ENCODE assay signal across 10 cellular contexts in the genomic region with DNA sequence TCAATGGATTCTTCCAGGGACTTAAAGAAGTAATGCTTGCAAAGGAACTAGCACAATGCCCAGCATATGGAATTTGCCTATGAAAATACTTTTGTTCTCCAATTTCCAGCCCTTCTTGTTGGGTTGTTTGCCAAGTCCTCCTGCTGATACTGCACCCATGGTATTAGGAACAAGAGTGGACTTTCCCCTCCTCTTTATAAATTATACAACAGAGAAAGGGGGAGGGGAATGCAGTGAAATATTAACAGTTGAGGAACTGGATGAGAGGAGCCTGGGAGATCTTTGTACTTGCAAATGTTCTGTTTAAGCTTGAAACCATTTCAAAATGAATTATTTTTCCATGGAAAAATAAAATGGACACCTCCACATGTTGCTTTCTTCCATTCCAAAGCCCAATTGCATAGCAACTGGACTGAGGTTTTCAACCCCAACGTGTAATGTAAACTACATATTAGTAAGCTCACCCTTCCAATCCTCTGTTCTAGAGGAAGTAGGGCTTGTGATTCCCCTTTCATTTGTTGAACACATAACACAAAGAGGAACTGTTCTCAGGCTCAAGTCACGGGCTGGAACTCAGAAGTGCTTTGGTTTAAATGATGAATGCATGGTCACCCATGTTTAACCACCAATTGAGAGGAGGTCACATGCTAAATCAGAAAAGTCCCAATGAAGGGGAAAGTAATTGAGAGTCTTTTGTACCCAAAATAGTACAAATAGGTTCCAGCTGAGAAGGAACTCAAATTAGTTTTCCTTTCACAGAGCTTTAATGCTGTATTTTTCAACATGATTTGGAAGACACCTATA.
DNase-seq lines count a peak whose midpoint lies in the region; ATAC-seq and TF ChIP-seq lines count a peak whose summit lies in the region.
"Had no signal": no experiment of that assay in that cellular context is flagged by ENCODE, and none has a peak within 500 bp of the region (broad histone marks: within the 10 kb centered on the region; RNA-seq: fewer than 3 reads in every experiment).

No MANE protein-coding gene starts in this region.

- no peaks in the 10 kb centered on the region for H3K4me1 Mint-ChIP-seq in activated T-cell treated with anti-CD3 and anti-CD28 coated beads, Interleukin-2, amount 50 U/mL, for 4 hours (ENCODE audit: low read depth)
- peaks cover 0 to 10% (median 0%) of the 10 kb centered on the region in 4 donors for H3K4me1 Mint-ChIP-seq in naive thymus-derived CD8-positive, alpha-beta T cell

- no peaks in the 10 kb centered on the region for H3K9me3 Mint-ChIP-seq in activated T-cell treated with anti-CD3 and anti-CD28 coated beads, Interleukin-2, amount 50 U/mL, for 4 hours
- peaks cover 0 to 16% (median 0%) of the 10 kb centered on the region in 9 donors for H3K9me3 Mint-ChIP-seq in naive thymus-derived CD8-positive, alpha-beta T cell

- peak; percentile 87 for ATAC-seq in GM18858 (IDR thresholded peaks at IDR 0.05; ENCODE audit: unreplicated experiment)
- ATAC-seq in HG02642 (IDR thresholded peaks at IDR 0.05; ENCODE audit: poor library complexity, unreplicated experiment): peak; percentile 89
- ATAC-seq in activated T-cell treated with anti-CD3 and anti-CD28 coated beads, Interleukin-2, amount 50 U/mL, for 4 hours: no peak
- ATAC-seq in naive thymus-derived CD8-positive, alpha-beta T cell: no peak
- ATAC-seq: foreskin keratinocyte had no signal

- H3K4me3 Mint-ChIP-seq in activated T-cell treated with anti-CD3 and anti-CD28 coated beads, Interleukin-2, amount 50 U/mL, for 4 hours: no peak overlapping the region
- no peak overlapping the region for H3K4me3 Mint-ChIP-seq in naive thymus-derived CD8-positive, alpha-beta T cell

- no peak for TF ChIP-seq POLR2A in NB4 (IDR thresholded peaks at IDR 0.05; ENCODE audit: extremely low read depth, insufficient read length)

- POLR2A ChIA-PET in naive thymus-derived CD8-positive, alpha-beta T cell (lab: Charles Lee): no interaction called here

- H3K36me3 Mint-ChIP-seq in activated T-cell treated with anti-CD3 and anti-CD28 coated beads, Interleukin-2, amount 50 U/mL, for 4 hours (ENCODE audit: insufficient read depth): no peaks in the 10 kb centered on the region
- no peaks in the 10 kb centered on the region for H3K36me3 Mint-ChIP-seq in naive thymus-derived CD8-positive, alpha-beta T cell

- H3K4me3 ChIP-seq in NB4 (ENCODE audit: low read depth, low read length): no peak overlapping the region

- DNase-seq in NB4 (ENCODE audit: low read depth) (peak; percentile 9), midbrain (lab: John Stamatoyannopoulos, UW) (peak; percentile 67), NCI-H2029 (lab: John Stamatoyannopoulos, UW) (no peak), islet precursor cell (no peak)
- DNase-seq in activated T-cell treated with anti-CD3 and anti-CD28 coated beads, Interleukin-2, amount 50 U/mL, for 4 hours: no peak
- no peak for DNase-seq in naive thymus-derived CD8-positive, alpha-beta T cell
- DNase-seq: foreskin keratinocyte; stimulated activated CD4-positive, alpha-beta T cell treated with anti-CD3 and anti-CD28 coated beads, Interleukin-4, amount 100 ng/mL, for 24 hours had no signal

- no peak for TF ChIP-seq CTCF in NB4 (IDR thresholded peaks at IDR 0.05; ENCODE audit: low read depth, low read length)

- H3K27me3 Mint-ChIP-seq in activated T-cell treated with anti-CD3 and anti-CD28 coated beads, Interleukin-2, amount 50 U/mL, for 4 hours (ENCODE audit: low read depth): no peaks in the 10 kb centered on the region
- H3K27me3 Mint-ChIP-seq in naive thymus-derived CD8-positive, alpha-beta T cell: peaks cover 0 to 10% (median 3%) of the 10 kb centered on the region in 5 donors

- peak overlapping the region in 1 of 10 donors; percentile 42 for H3K27ac Mint-ChIP-seq in naive thymus-derived CD8-positive, alpha-beta T cell

Comparison
In these comparisons a context has a peak if more than half of its experiments do, and no peak if none do; other contexts are left out.
1. ATAC-seq: peak in GM18858 (single experiment) and HG02642 (single experiment); none in activated T-cell treated with anti-CD3 and anti-CD28 coated beads, Interleukin-2, amount 50 U/mL, for 4 hours (0 of 2) and naive thymus-derived CD8-positive, alpha-beta T cell (0 of 2).
2. DNase-seq: peak in NB4 (single experiment) and midbrain (single experiment); none in NCI-H2029 (single experiment), activated T-cell treated with anti-CD3 and anti-CD28 coated beads, Interleukin-2, amount 50 U/mL, for 4 hours (single experiment), islet precursor cell (single experiment) and naive thymus-derived CD8-positive, alpha-beta T cell (0 of 10).